ENCODE assay signal across 8 cellular contexts in genomic region chr15:50907866-50908208, GRCh38. TPM values are rescaled to one million over a fixed set of nuclear protein-coding genes. Genes with fewer than 3 reads are reported as not detected.
DNase-seq lines count a peak whose midpoint lies in the region; ATAC-seq and TF ChIP-seq lines count a peak whose summit lies in the region.

No MANE protein-coding gene starts in this region.

- peaks cover 16% of the 10 kb centered on the region for H3K36me3 Mint-ChIP-seq in HFFc6 (ENCODE audit: low read depth)
- peaks cover 8% of the 10 kb centered on the region for H3K36me3 Mint-ChIP-seq in activated T-cell treated with anti-CD3 and anti-CD28 coated beads, Interleukin-2, amount 50 U/mL, for 4 hours (ENCODE audit: insufficient read depth)
- peaks cover 13% of the 10 kb centered on the region for H3K36me3 Mint-ChIP-seq in nephron progenitor cell (ENCODE audit: low read depth)

- H3K9me3 Mint-ChIP-seq in HFFc6 (no peaks in the 10 kb centered on the region), nephron progenitor cell (no peaks in the 10 kb centered on the region)
- H3K9me3 Mint-ChIP-seq in activated T-cell treated with anti-CD3 and anti-CD28 coated beads, Interleukin-2, amount 50 U/mL, for 4 hours, result no peaks in the 10 kb centered on the region

- WGBS in esophagus squamous epithelium, 2 donors, result 0 to 2% methylated on average over 10 to 12 of the region's 24 CpGs
- 0 to 2% methylated on average over 20 to 24 of the region's 24 CpGs for WGBS in tibial nerve, 2 donors

- DNase-seq in GM10266 (ENCODE audit: extremely low spot score) (peak; percentile 32), HFFc6 (peak; percentile 20), NCI-H2227 treated with DMSO at 0.1 percent for 48 hours (lab: John Stamatoyannopoulos, UW) (peak; percentile 28), esophagus squamous epithelium (lab: John Stamatoyannopoulos, UW) (no peak), nephron progenitor cell (no peak), tibial nerve (ENCODE audit: low spot score in 2 of 2) (peak in 1 of 2 donors; percentile 49)
- peak; percentile 40 for DNase-seq in activated T-cell treated with anti-CD3 and anti-CD28 coated beads, Interleukin-2, amount 50 U/mL, for 4 hours

- intact Hi-C loops in esophagus squamous epithelium (cut with DNase I), result no loop called here

- peak overlapping the region; percentile 58 to 88 (median 74) for H3K4me3 ChIP-seq in esophagus squamous epithelium
- peak overlapping the region; percentile 92 to 100 (median 94) for H3K4me3 ChIP-seq in tibial nerve

- H3K4me1 ChIP-seq in esophagus squamous epithelium, result peaks cover 15 to 37% (median 24%) of the 10 kb centered on the region in 3 donors
- H3K4me1 ChIP-seq in tibial nerve, result peaks cover 0 to 39% (median 24%) of the 10 kb centered on the region in 4 donors

- peak overlapping the region; percentile 80 to 95 (median 92) for H3K27ac ChIP-seq in esophagus squamous epithelium
- H3K27ac ChIP-seq in tibial nerve, result peak overlapping the region; percentile 87 to 99 (median 97)

- H3K36me3 ChIP-seq in esophagus squamous epithelium, result peaks cover 0 to 16% (median 3%) of the 10 kb centered on the region in 3 donors
- H3K36me3 ChIP-seq in tibial nerve, result peaks cover 0 to under 1% (median 0%) of the 10 kb centered on the region in 3 donors

- H3K4me1 Mint-ChIP-seq in HFFc6 (ENCODE audit: low read depth), result peaks cover 29% of the 10 kb centered on the region
- H3K4me1 Mint-ChIP-seq in activated T-cell treated with anti-CD3 and anti-CD28 coated beads, Interleukin-2, amount 50 U/mL, for 4 hours (ENCODE audit: low read depth), result peaks cover 22% of the 10 kb centered on the region
- peaks cover 22% of the 10 kb centered on the region for H3K4me1 Mint-ChIP-seq in nephron progenitor cell

- ATAC-seq in activated T-cell treated with anti-CD3 and anti-CD28 coated beads, Interleukin-2, amount 50 U/mL, for 4 hours, result peak; percentile 47 to 50
- no peak for ATAC-seq in GM19351 (IDR thresholded peaks at IDR 0.05; ENCODE audit: unreplicated experiment)

- TF ChIP-seq EP300 in tibial nerve (IDR thresholded peaks at IDR 0.05), result no peak

- no peaks in the 10 kb centered on the region for H3K27me3 ChIP-seq in esophagus squamous epithelium
- no peaks in the 10 kb centered on the region for H3K27me3 ChIP-seq in tibial nerve

- H3K27ac Mint-ChIP-seq in HFFc6, result peak overlapping the region; percentile 89
- peak overlapping the region; percentile 90 for H3K27ac Mint-ChIP-seq in nephron progenitor cell

- H3K4me3 Mint-ChIP-seq in HFFc6, result peak overlapping the region; percentile 94
- H3K4me3 Mint-ChIP-seq in activated T-cell treated with anti-CD3 and anti-CD28 coated beads, Interleukin-2, amount 50 U/mL, for 4 hours, result peak overlapping the region; percentile 97
- peak overlapping the region; percentile 90 for H3K4me3 Mint-ChIP-seq in nephron progenitor cell

- no peak for TF ChIP-seq CTCF in GM10266 (IDR thresholded peaks at IDR 0.05; ENCODE audit: control insufficient read depth, insufficient read depth, low read depth, missing control alignments)
- TF ChIP-seq CTCF in HFFc6 (IDR thresholded peaks at IDR 0.05), result no peak
- TF ChIP-seq CTCF in esophagus squamous epithelium (IDR thresholded peaks at IDR 0.05), result no peak
- TF ChIP-seq CTCF in nephron progenitor cell (IDR thresholded peaks at IDR 0.05), result no peak
- no peak for TF ChIP-seq CTCF in tibial nerve (IDR thresholded peaks at IDR 0.05)

- TF ChIP-seq POLR2A in esophagus squamous epithelium (IDR thresholded peaks at IDR 0.05), result no peak
- TF ChIP-seq POLR2A in tibial nerve (IDR thresholded peaks at IDR 0.05), result no peak

- no peaks in the 10 kb centered on the region; the same call in 1 of the 2 replicates for H3K27me3 Mint-ChIP-seq in HFFc6 (ENCODE audit: insufficient read depth)
- H3K27me3 Mint-ChIP-seq in activated T-cell treated with anti-CD3 and anti-CD28 coated beads, Interleukin-2, amount 50 U/mL, for 4 hours (ENCODE audit: low read depth), result no peaks in the 10 kb centered on the region
- H3K27me3 Mint-ChIP-seq in nephron progenitor cell (ENCODE audit: low read depth, poor library complexity), result peaks cover 2% of the 10 kb centered on the region

- no peaks in the 10 kb centered on the region for H3K9me3 ChIP-seq in esophagus squamous epithelium
- no peaks in the 10 kb centered on the region for H3K9me3 ChIP-seq in tibial nerve

RNA-seq across cellular contexts. Expression of gene AP4E1, which starts 0.6 kb away (rescaled TPM):
- 10 to 100 TPM; 14.3 to 17.5 (median 16.2) TPM for total RNA-seq in HFFc6 (2021; fragmentation: NEBNext Ultra II Directional; extraction: Animal tissue kit (Norgen Biotek cat#: 25700))
- total RNA-seq in activated T-cell treated with anti-CD3 and anti-CD28 coated beads, Interleukin-2, amount 50 U/mL, for 4 hours, result 10 to 100 TPM; 13.1 to 14.7 (median 14.4) TPM
- total RNA-seq in esophagus squamous epithelium (10 to 100 TPM in 2 of 4 donors, 1 to 10 TPM in 2; 5.7 to 11.1 (median 10.1) TPM), tibial nerve (10 to 100 TPM; 10.2 to 15.3 (median 12.6) TPM)

Comparison
In these comparisons a context has a peak if more than half of its experiments do, and no peak if none do; other contexts are left out.
1. DNase-seq: peak in GM10266 (single experiment), HFFc6 (single experiment), NCI-H2227 treated with DMSO at 0.1 percent for 48 hours (single experiment) and activated T-cell treated with anti-CD3 and anti-CD28 coated beads, Interleukin-2, amount 50 U/mL, for 4 hours (single experiment); none in esophagus squamous epithelium (single experiment) and nephron progenitor cell (single experiment).
2. Peak in every context shown above with its lines, with median percentiles within 50 percentile points of each other: H3K4me3 Mint-ChIP-seq.